In genomic region chr14:51581017-51581881, GRCh38 we compare ENCODE assay signal across 16 cellular contexts.
DNase-seq lines count a peak whose midpoint lies in the region; ATAC-seq and TF ChIP-seq lines count a peak whose summit lies in the region.
"Had no signal": no experiment of that assay in that cellular context is flagged by ENCODE, and none has a peak within 500 bp of the region (broad histone marks: within the 10 kb centered on the region; RNA-seq: fewer than 3 reads in every experiment).

No MANE protein-coding gene starts in this region.

- TF ChIP-seq CTCF in SK-N-SH (IDR thresholded peaks at IDR 0.05) (no peak), fibroblast of mammary gland (conservative IDR thresholded peaks at IDR 0.05; ENCODE audit: control insufficient read depth, insufficient read depth, low read depth, low read length) (no peak), smooth muscle cell (IDR thresholded peaks at IDR 0.05; ENCODE audit: borderline replicate concordance, insufficient read depth, poor library complexity, severe bottlenecking) (no peak), type B pancreatic cell (conservative IDR thresholded peaks at IDR 0.05) (no peak), endodermal cell (conservative IDR thresholded peaks at IDR 0.05) (no peak)

- H3K9me3 Mint-ChIP-seq in type B pancreatic cell (peaks cover 5% of the 10 kb centered on the region), endodermal cell (no peaks in the 10 kb centered on the region)
- H3K9me3 Mint-ChIP-seq: activated CD8-positive, alpha-beta T cell treated with anti-CD3 and anti-CD28 coated beads for 36 hours; activated naive CD4-positive, alpha-beta T cell treated with anti-CD3 and anti-CD28 coated beads for 36 hours; nephron progenitor cell had no signal

- WGBS in SK-N-SH (ENCODE audit: low lambda C conversion rate) = 79% methylated on average over 4 of the region's 4 CpGs
- 31% methylated on average over 4 of the region's 4 CpGs for WGBS in smooth muscle cell (ENCODE audit: low lambda C conversion rate)
- 94 to 100% methylated on average over 4 of the region's 4 CpGs for WGBS in endodermal cell (ENCODE audit: insufficient coverage in 1 of 2, insufficient read length in 1 of 2), 2 experiments

- H2AFZ ChIP-seq in SK-N-SH (ENCODE audit: low read depth) (no peak overlapping the region), smooth muscle cell (ENCODE audit: low read depth) (no peak overlapping the region)

- H3K9ac ChIP-seq in SK-N-SH (no peak overlapping the region), smooth muscle cell (ENCODE audit: low read depth) (peak overlapping the region; percentile 52), endodermal cell (ENCODE audit: extremely low read depth, low read length, poor library complexity, severe bottlenecking) (no peak overlapping the region)

- H3K27me3 Mint-ChIP-seq in type B pancreatic cell (no peaks in the 10 kb centered on the region), endodermal cell (ENCODE audit: insufficient read depth) (peaks cover 11% of the 10 kb centered on the region)

- ATAC-seq in GM18861 (IDR thresholded peaks at IDR 0.05; ENCODE audit: unreplicated experiment) = no peak
- ATAC-seq in HG03354 (IDR thresholded peaks at IDR 0.05; ENCODE audit: poor library complexity, severe bottlenecking, unreplicated experiment) = no peak
- ATAC-seq: activated CD8-positive, alpha-beta T cell treated with anti-CD3 and anti-CD28 coated beads for 36 hours had no signal

- H3K9me3 ChIP-seq in SK-N-SH (no peaks in the 10 kb centered on the region), smooth muscle cell (replicated peaks; ENCODE audit: low read depth) (no peaks in the 10 kb centered on the region), endodermal cell (ENCODE audit: control insufficient read depth, low read length) (no peaks in the 10 kb centered on the region)
- H3K9me3 ChIP-seq: left ventricle myocardium inferior had no signal

- no peaks in the 10 kb centered on the region for H3K79me2 ChIP-seq in SK-N-SH (ENCODE audit: insufficient read depth)
- no peaks in the 10 kb centered on the region for H3K79me2 ChIP-seq in smooth muscle cell (ENCODE audit: low read depth)

- H3K4me3 ChIP-seq in SK-N-SH (ENCODE audit: low read depth in 2 of 2, low read length in 1 of 2) (no peak overlapping the region), fibroblast of mammary gland (ENCODE audit: control insufficient read depth, low read depth, low read length) (no peak overlapping the region), smooth muscle cell (no peak overlapping the region), endodermal cell (ENCODE audit: low read length) (no peak overlapping the region)
- H3K4me3 ChIP-seq: left ventricle myocardium inferior, skin epidermis had no signal

- no peaks in the 10 kb centered on the region for H3K27me3 ChIP-seq in SK-N-SH (ENCODE audit: insufficient read depth)
- no peaks in the 10 kb centered on the region for H3K27me3 ChIP-seq in smooth muscle cell (ENCODE audit: low read depth)
- H3K27me3 ChIP-seq in endodermal cell (ENCODE audit: control insufficient read depth, insufficient read depth, low read length, poor library complexity, severe bottlenecking) = no peaks in the 10 kb centered on the region

- peaks cover 28% of the 10 kb centered on the region for H3F3A ChIP-seq in SK-N-SH (replicated peaks; ENCODE audit: insufficient read depth)
- H3F3A ChIP-seq in smooth muscle cell (ENCODE audit: low read depth) = peaks cover 19% of the 10 kb centered on the region

- H3K27ac Mint-ChIP-seq in type B pancreatic cell = no peak overlapping the region
- H3K27ac Mint-ChIP-seq in endodermal cell = no peak overlapping the region
- H3K27ac Mint-ChIP-seq: activated CD8-positive, alpha-beta T cell treated with anti-CD3 and anti-CD28 coated beads for 36 hours; activated naive CD4-positive, alpha-beta T cell treated with anti-CD3 and anti-CD28 coated beads for 36 hours; nephron progenitor cell had no signal

- DNase-seq in H4 (ENCODE audit: low spot score) (peak; percentile 42), SK-N-SH (no peak), fibroblast of mammary gland (ENCODE audit: low read depth) (peak; percentile 78), smooth muscle cell (lab: John Stamatoyannopoulos, UW; ENCODE audit: unreplicated experiment) (no peak), type B pancreatic cell (ENCODE audit: extremely low spot score, unreplicated experiment) (no peak), endodermal cell (no peak)
- DNase-seq: activated CD8-positive, alpha-beta T cell treated with anti-CD3 and anti-CD28 coated beads for 36 hours; activated naive CD4-positive, alpha-beta T cell treated with anti-CD3 and anti-CD28 coated beads for 36 hours; Calu3; cortex of kidney; left ventricle myocardium inferior; nephron progenitor cell; substantia nigra had no signal

- H3K4me1 Mint-ChIP-seq in type B pancreatic cell (ENCODE audit: unreplicated experiment) (peaks cover 8% of the 10 kb centered on the region), endodermal cell (peaks cover 12% of the 10 kb centered on the region)

- POLR2A ChIA-PET in SK-N-SH (lab: Yijun Ruan, JAX) = no interaction called here

- no peaks in the 10 kb centered on the region for H3K9me2 ChIP-seq in SK-N-SH

- CTCF ChIA-PET in SK-N-SH (lab: Yijun Ruan, JAX) = interaction anchor here (0.9 to 1.0 kb wide), 2 partner anchors 16 to 28 kb away, joined by 3 read pairs; no protein-coding TSS in a partner anchor

- no peaks in the 10 kb centered on the region for H3K36me3 Mint-ChIP-seq in type B pancreatic cell
- no peaks in the 10 kb centered on the region for H3K36me3 Mint-ChIP-seq in endodermal cell (ENCODE audit: low read depth)

- H3K4me3 Mint-ChIP-seq in type B pancreatic cell (no peak overlapping the region), endodermal cell (no peak overlapping the region)
- H3K4me3 Mint-ChIP-seq: activated CD8-positive, alpha-beta T cell treated with anti-CD3 and anti-CD28 coated beads for 36 hours; activated naive CD4-positive, alpha-beta T cell treated with anti-CD3 and anti-CD28 coated beads for 36 hours; nephron progenitor cell had no signal

- H3K4me1 ChIP-seq in SK-N-SH (ENCODE audit: control insufficient read depth in 1 of 2, insufficient read depth in 2 of 2, low read depth in 1 of 2, low read length in 1 of 2) = peaks cover 0 to 7% of the 10 kb centered on the region in 2 experiments; a peak in 2 of 4 replicates
- peaks cover 11% of the 10 kb centered on the region for H3K4me1 ChIP-seq in smooth muscle cell (ENCODE audit: low read depth)
- H3K4me1 ChIP-seq in endodermal cell (ENCODE audit: control insufficient read depth, insufficient read depth, low read length) = no peaks in the 10 kb centered on the region
- H3K4me1 ChIP-seq: left ventricle myocardium inferior had no signal

- H3K4me2 ChIP-seq in SK-N-SH = peak overlapping the region; percentile 8; the same call in 1 of the 2 replicates
- H3K4me2 ChIP-seq in smooth muscle cell = peak overlapping the region; percentile 78

- TF ChIP-seq EP300 in SK-N-SH (IDR thresholded peaks at IDR 0.05; ENCODE audit: borderline replicate concordance in 1 of 2, low read depth in 1 of 2, low read length in 1 of 2) = no peak

- H4K20me1 ChIP-seq in SK-N-SH (ENCODE audit: insufficient read depth) (no peaks in the 10 kb centered on the region), smooth muscle cell (ENCODE audit: low read depth) (no peaks in the 10 kb centered on the region)

- no peak for TF ChIP-seq RAD21 in SK-N-SH (IDR thresholded peaks at IDR 0.05; ENCODE audit: low read length)

- no peaks in the 10 kb centered on the region for H3K36me3 ChIP-seq in SK-N-SH (replicated peaks in 1 of 2; ENCODE audit: control insufficient read depth in 1 of 2, insufficient read depth in 2 of 2, low read length in 1 of 2)
- no peaks in the 10 kb centered on the region for H3K36me3 ChIP-seq in smooth muscle cell (ENCODE audit: low read depth)
- H3K36me3 ChIP-seq in endodermal cell (ENCODE audit: control insufficient read depth, insufficient read depth, low read length) = no peaks in the 10 kb centered on the region
- H3K36me3 ChIP-seq: left ventricle myocardium inferior had no signal

- peak overlapping the region in 1 of 2 experiments; percentile 78; a peak in 2 of 4 replicates for H3K27ac ChIP-seq in SK-N-SH (ENCODE audit: low read depth in 2 of 2, low read length in 1 of 2)
- peak overlapping the region; percentile 90 for H3K27ac ChIP-seq in smooth muscle cell (ENCODE audit: low read depth)
- no peak overlapping the region for H3K27ac ChIP-seq in endodermal cell (ENCODE audit: low read depth, low read length)
- H3K27ac ChIP-seq: left ventricle myocardium inferior, skin epidermis had no signal

TF ChIP-seq in SK-N-SH, 30 proteins besides CTCF, POLR2A, EP300 and RAD21 (continues in another document):
- TF ChIP-seq, protein P1, sequence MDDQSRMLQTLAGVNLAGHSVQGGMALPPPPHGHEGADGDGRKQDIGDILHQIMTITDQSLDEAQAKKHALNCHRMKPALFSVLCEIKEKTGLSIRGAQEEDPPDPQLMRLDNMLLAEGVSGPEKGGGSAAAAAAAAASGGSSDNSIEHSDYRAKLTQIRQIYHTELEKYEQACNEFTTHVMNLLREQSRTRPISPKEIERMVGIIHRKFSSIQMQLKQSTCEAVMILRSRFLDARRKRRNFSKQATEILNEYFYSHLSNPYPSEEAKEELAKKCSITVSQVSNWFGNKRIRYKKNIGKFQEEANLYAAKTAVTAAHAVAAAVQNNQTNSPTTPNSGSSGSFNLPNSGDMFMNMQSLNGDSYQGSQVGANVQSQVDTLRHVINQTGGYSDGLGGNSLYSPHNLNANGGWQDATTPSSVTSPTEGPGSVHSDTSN (IDR thresholded peaks at IDR 0.05) = no peak
- TF ChIP-seq POLR2AphosphoS5 (IDR thresholded peaks at IDR 0.05; ENCODE audit: low read depth, low read length) = no peak
- TF ChIP-seq RXRA (IDR thresholded peaks at IDR 0.05; ENCODE audit: borderline replicate concordance, low read depth) = no peak
- no peak for TF ChIP-seq SIN3A (IDR thresholded peaks at IDR 0.05; ENCODE audit: borderline replicate concordance, low read depth, low read length)
- no peak for TF ChIP-seq JUND (IDR thresholded peaks at IDR 0.05)
- no peak for TF ChIP-seq GATA2 (CRISPR knock-in tag; IDR thresholded peaks at IDR 0.05)
- TF ChIP-seq NFIC (IDR thresholded peaks at IDR 0.05; ENCODE audit: borderline replicate concordance) = no peak
- TF ChIP-seq, protein P2, sequence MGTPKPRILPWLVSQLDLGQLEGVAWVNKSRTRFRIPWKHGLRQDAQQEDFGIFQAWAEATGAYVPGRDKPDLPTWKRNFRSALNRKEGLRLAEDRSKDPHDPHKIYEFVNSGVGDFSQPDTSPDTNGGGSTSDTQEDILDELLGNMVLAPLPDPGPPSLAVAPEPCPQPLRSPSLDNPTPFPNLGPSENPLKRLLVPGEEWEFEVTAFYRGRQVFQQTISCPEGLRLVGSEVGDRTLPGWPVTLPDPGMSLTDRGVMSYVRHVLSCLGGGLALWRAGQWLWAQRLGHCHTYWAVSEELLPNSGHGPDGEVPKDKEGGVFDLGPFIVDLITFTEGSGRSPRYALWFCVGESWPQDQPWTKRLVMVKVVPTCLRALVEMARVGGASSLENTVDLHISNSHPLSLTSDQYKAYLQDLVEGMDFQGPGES (IDR thresholded peaks at IDR 0.05; ENCODE audit: low read depth, low read length) = no peak
- no peak for TF ChIP-seq RCOR1 (IDR thresholded peaks at IDR 0.05; ENCODE audit: low read length)
- no peak for TF ChIP-seq CHD2 (IDR thresholded peaks at IDR 0.05; ENCODE audit: low read length, partially characterized antibody)
- no peak for TF ChIP-seq GABPA (IDR thresholded peaks at IDR 0.05; ENCODE audit: low read depth)
- no peak for TF ChIP-seq ELF1 (IDR thresholded peaks at IDR 0.05)

Comparison
In these comparisons a context has a peak if more than half of its experiments do, and no peak if none do; other contexts are left out.
1. DNase-seq: peak in H4 (single experiment) and fibroblast of mammary gland (single experiment); none in SK-N-SH (single experiment), smooth muscle cell (single experiment), type B pancreatic cell (single experiment) and endodermal cell (single experiment).